2 cellular contexts compared by ENCODE assay signal in genomic region chr22:46357186-46357500, GRCh38.
TF ChIP-seq lines count a peak whose summit lies in the region.

No MANE protein-coding gene starts in this region.

TF ChIP-seq in HCT116, 20 proteins besides CTCF, POLR2A, EP300 and RAD21:
- TF ChIP-seq POLR2AphosphoS5 (IDR thresholded peaks at IDR 0.05; ENCODE audit: low read depth, low read length) (peak; percentile 12; the same call in 1 of the 2 replicates), EGR1 (IDR thresholded peaks at IDR 0.05; ENCODE audit: low read depth) (no peak)

TF ChIP-seq in H1, 55 proteins besides CTCF, POLR2A, EP300 and RAD21:
- 0 out of 2 replicates have a peak, but pooled peaks have one; percentile 16 for TF ChIP-seq POLR2AphosphoS5 (IDR thresholded peaks at IDR 0.05; ENCODE audit: low read depth, low read length)
- TF ChIP-seq FOSL1 (IDR thresholded peaks at IDR 0.05; ENCODE audit: insufficient read depth, low read depth, low read length), result no peak
